In the genomic region with DNA sequence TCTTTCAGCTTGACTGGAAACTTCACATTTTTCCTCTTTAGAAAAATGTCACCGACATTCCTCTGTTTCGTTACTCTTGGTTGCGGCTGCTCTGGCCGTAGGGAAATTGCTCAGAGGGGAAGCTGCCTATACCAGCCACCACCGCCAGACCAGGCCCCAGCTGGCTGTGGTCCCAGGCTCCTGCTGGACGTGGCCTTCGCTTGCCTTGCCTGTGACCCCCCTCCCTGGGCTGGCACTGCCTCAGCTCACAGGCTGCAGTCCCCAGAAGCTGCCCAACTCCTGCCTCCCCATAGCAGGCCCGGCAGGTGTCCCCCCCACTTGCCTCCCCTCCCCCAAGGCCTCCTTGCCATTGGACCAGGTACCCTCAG, we compare ENCODE assay signal across 1 cellular context.
TF ChIP-seq lines count a peak whose summit lies in the region.

No MANE protein-coding gene starts in this region.

TF ChIP-seq in GM23338, 12 proteins besides CTCF, POLR2A, EP300 and RAD21 (continued from another document):
- TF ChIP-seq, protein P1, sequence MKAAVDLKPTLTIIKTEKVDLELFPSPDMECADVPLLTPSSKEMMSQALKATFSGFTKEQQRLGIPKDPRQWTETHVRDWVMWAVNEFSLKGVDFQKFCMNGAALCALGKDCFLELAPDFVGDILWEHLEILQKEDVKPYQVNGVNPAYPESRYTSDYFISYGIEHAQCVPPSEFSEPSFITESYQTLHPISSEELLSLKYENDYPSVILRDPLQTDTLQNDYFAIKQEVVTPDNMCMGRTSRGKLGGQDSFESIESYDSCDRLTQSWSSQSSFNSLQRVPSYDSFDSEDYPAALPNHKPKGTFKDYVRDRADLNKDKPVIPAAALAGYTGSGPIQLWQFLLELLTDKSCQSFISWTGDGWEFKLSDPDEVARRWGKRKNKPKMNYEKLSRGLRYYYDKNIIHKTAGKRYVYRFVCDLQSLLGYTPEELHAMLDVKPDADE (IDR thresholded peaks at IDR 0.05), result no peak
- TF ChIP-seq ZNF114 (CRISPR knock-in tag; IDR thresholded peaks at IDR 0.05) (no peak), EZH2 (IDR thresholded peaks at IDR 0.05; ENCODE audit: low read depth, unreplicated experiment) (no peak)
- TF ChIP-seq, protein P2, sequence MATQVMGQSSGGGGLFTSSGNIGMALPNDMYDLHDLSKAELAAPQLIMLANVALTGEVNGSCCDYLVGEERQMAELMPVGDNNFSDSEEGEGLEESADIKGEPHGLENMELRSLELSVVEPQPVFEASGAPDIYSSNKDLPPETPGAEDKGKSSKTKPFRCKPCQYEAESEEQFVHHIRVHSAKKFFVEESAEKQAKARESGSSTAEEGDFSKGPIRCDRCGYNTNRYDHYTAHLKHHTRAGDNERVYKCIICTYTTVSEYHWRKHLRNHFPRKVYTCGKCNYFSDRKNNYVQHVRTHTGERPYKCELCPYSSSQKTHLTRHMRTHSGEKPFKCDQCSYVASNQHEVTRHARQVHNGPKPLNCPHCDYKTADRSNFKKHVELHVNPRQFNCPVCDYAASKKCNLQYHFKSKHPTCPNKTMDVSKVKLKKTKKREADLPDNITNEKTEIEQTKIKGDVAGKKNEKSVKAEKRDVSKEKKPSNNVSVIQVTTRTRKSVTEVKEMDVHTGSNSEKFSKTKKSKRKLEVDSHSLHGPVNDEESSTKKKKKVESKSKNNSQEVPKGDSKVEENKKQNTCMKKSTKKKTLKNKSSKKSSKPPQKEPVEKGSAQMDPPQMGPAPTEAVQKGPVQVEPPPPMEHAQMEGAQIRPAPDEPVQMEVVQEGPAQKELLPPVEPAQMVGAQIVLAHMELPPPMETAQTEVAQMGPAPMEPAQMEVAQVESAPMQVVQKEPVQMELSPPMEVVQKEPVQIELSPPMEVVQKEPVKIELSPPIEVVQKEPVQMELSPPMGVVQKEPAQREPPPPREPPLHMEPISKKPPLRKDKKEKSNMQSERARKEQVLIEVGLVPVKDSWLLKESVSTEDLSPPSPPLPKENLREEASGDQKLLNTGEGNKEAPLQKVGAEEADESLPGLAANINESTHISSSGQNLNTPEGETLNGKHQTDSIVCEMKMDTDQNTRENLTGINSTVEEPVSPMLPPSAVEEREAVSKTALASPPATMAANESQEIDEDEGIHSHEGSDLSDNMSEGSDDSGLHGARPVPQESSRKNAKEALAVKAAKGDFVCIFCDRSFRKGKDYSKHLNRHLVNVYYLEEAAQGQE (IDR thresholded peaks at IDR 0.05; ENCODE audit: unreplicated experiment), result no peak
